8 cellular contexts compared by ENCODE assay signal in the genomic region with DNA sequence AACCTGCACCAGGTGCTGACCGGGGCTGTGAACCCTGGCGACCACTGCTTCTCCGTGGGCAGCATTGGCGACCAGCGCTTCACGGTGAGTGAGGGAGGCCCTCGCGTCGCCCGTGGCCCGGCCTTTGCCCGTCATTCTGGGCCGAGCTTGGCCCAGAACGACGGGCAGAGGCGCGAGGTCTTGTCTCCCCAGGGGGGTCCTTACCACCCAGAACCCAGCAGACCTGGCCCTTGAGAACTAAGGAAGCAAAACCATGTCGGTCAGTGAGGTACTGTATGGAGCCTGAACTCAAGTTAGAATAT. TPM values are rescaled to one million over a fixed set of nuclear protein-coding genes. Genes with fewer than 3 reads are reported as not detected.
DNase-seq lines count a peak whose midpoint lies in the region; ATAC-seq and TF ChIP-seq lines count a peak whose summit lies in the region.

No MANE protein-coding gene starts in this region.

- no peaks in the 10 kb centered on the region for H3K36me3 ChIP-seq in mucosa of rectum (ENCODE audit: control insufficient read depth in 2 of 2, insufficient read depth in 2 of 2, low read length in 2 of 2)

- H3K4me3 ChIP-seq in AG04450 (ENCODE audit: low read depth, low read length) (peak overlapping the region; percentile 97), mucosa of rectum (ENCODE audit: low read length in 2 of 2) (peak overlapping the region; percentile 99 to 100)
- H3K4me3 ChIP-seq in Jurkat, Clone E6-1 (ENCODE audit: low read length), result peak overlapping the region; percentile 92

- CTCF ChIA-PET in AG04450 (lab: Charles Lee), result interaction anchor here (1.3 to 2.1 kb wide), 2 partner anchors 50 to 84 kb away, joined by 4 to 9 read pairs; a partner anchor contains a TSS

- DNase-seq in AG04450 (ENCODE audit: low read depth, low spot score), result no peak
- no peak for DNase-seq in Jurkat, Clone E6-1 (ENCODE audit: low read depth, low spot score)
- DNase-seq in DMS153 treated with DMSO at 0.1 percent for 48 hours (lab: John Stamatoyannopoulos, UW; ENCODE audit: unreplicated experiment), result no peak

- ATAC-seq in GM19328 (IDR thresholded peaks at IDR 0.05; ENCODE audit: unreplicated experiment), result peak; percentile 2
- ATAC-seq in GM19463 (IDR thresholded peaks at IDR 0.05; ENCODE audit: unreplicated experiment), result no peak
- no peak for ATAC-seq in HG03520 (IDR thresholded peaks at IDR 0.05; ENCODE audit: unreplicated experiment)

- H3K9me3 ChIP-seq in AG04450 (ENCODE audit: control insufficient read depth, insufficient read depth, low read length), result no peaks in the 10 kb centered on the region; the same call in 1 of the 2 replicates
- H3K9me3 ChIP-seq in mucosa of rectum (ENCODE audit: control insufficient read depth in 2 of 2, low read length in 2 of 2), result no peaks in the 10 kb centered on the region

- H3K27ac ChIP-seq in AG04450 (ENCODE audit: low read depth, low read length) (no peak overlapping the region), cingulate gyrus (ENCODE audit: low read depth, low read length) (peak overlapping the region; percentile 91), mucosa of rectum (ENCODE audit: low read depth in 2 of 2, low read length in 2 of 2) (peak overlapping the region; percentile 98 to 99)

- POLR2A ChIA-PET in AG04450 (lab: Yijun Ruan, JAX), result interaction anchor here (1.1 to 1.7 kb wide), 3 partner anchors 23 to 307 kb away, joined by 3 to 9 read pairs (median 5); no protein-coding TSS in a partner anchor

- TF ChIP-seq CTCF in AG04450 (IDR thresholded peaks at IDR 0.05; ENCODE audit: low read depth, low read length), result no peak

- H3K27me3 ChIP-seq in AG04450 (ENCODE audit: control insufficient read depth, insufficient read depth, low read length), result no peaks in the 10 kb centered on the region
- no peaks in the 10 kb centered on the region for H3K27me3 ChIP-seq in mucosa of rectum (ENCODE audit: control insufficient read depth in 2 of 2, insufficient read depth in 2 of 2, low read length in 2 of 2)

- peaks cover 7 to 18% of the 10 kb centered on the region in 2 donors for H3K4me1 ChIP-seq in mucosa of rectum (ENCODE audit: control insufficient read depth in 2 of 2, insufficient read depth in 2 of 2, low read length in 2 of 2)

- H3K9ac ChIP-seq in mucosa of rectum (ENCODE audit: low read depth in 1 of 2, low read length in 2 of 2), result peak overlapping the region; percentile 89 to 100

RNA-seq across cellular contexts. Expression of a gene that starts 0.6 kb away (rescaled TPM):
- polyA plus RNA-seq in AG04450 (2011; rRNA removed), result 14.7 and 22.2 TPM in 2 replicates
- 26.1 and 53.0 TPM in 2 replicates for polyA minus RNA-seq in AG04450 (2011; rRNA and poly(A)+ RNA removed)
- polyA plus RNA-seq in Jurkat, Clone E6-1 (2012; ENCODE audit: insufficient read depth, insufficient read length), result 22.2 TPM
